25 cellular contexts compared by ENCODE assay signal in genomic region chr4:178080312-178080711, GRCh38.
"Had no signal": no experiment of that assay in that cellular context is flagged by ENCODE, and none has a peak within 500 bp of the region (broad histone marks: within the 10 kb centered on the region; RNA-seq: fewer than 3 reads in every experiment).

No MANE protein-coding gene starts in this region.

- H3K4me2 ChIP-seq: hepatocyte had no signal

- H3K4me1 ChIP-seq: gastroesophageal sphincter, heart left ventricle, pancreas, stomach, thyroid gland, vagina had no signal

- FAIRE-seq: kidney, pancreas had no signal

- ATAC-seq: esophagus mucosa; gastroesophageal sphincter; heart left ventricle; left lobe of liver; natural killer cell; pancreas; sciatic nerve; stimulated activated effector memory CD8-positive, alpha-beta T cell treated with anti-CD3 and anti-CD28 coated beads, Interleukin-12 subunit alpha, Interleukin-12 subunit beta, amount 100 ng/mL, for 72 hours had no signal

- H3K9me3 Mint-ChIP-seq: neural crest cell had no signal

- DNase-seq: dorsolateral prefrontal cortex; effector CD4-positive, alpha-beta T cell; foreskin fibroblast; heart left ventricle; kidney; natural killer cell; pancreas; stimulated activated CD4-positive, alpha-beta T cell treated with anti-CD3 and anti-CD28 coated beads, Interleukin-2, amount 100 ng/mL, for 24 hours; stimulated activated CD4-positive, alpha-beta T cell treated with anti-CD3 and anti-CD28 coated beads, Interleukin-4, amount 100 ng/mL, for 24 hours; stimulated activated naive CD4-positive, alpha-beta T cell treated with Interleukin-2 at 50 U/mL for 16 hours; stomach; thyroid gland; trophoblast cell had no signal

- H2AFZ ChIP-seq: hepatocyte had no signal

- H3K27me3 ChIP-seq: dorsolateral prefrontal cortex, gastroesophageal sphincter, heart left ventricle, hepatocyte, neutrophil, pancreas, stomach, thyroid gland, vagina had no signal

- H3K27me3 Mint-ChIP-seq: memory B cell had no signal

- H3K36me3 Mint-ChIP-seq: memory B cell; stimulated activated effector memory CD8-positive, alpha-beta T cell treated with anti-CD3 and anti-CD28 coated beads, Interleukin-12 subunit alpha, Interleukin-12 subunit beta, amount 100 ng/mL, for 72 hours had no signal

- H3K4me3 Mint-ChIP-seq: memory B cell; natural killer cell; neural crest cell; stimulated activated effector memory CD8-positive, alpha-beta T cell treated with anti-CD3 and anti-CD28 coated beads, Interleukin-12 subunit alpha, Interleukin-12 subunit beta, amount 100 ng/mL, for 72 hours had no signal

- H3K4me1 Mint-ChIP-seq: memory B cell; natural killer cell; neural crest cell; stimulated activated effector memory CD8-positive, alpha-beta T cell treated with anti-CD3 and anti-CD28 coated beads, Interleukin-12 subunit alpha, Interleukin-12 subunit beta, amount 100 ng/mL, for 72 hours had no signal

- H3K27ac Mint-ChIP-seq: memory B cell; natural killer cell; stimulated activated effector memory CD8-positive, alpha-beta T cell treated with anti-CD3 and anti-CD28 coated beads, Interleukin-12 subunit alpha, Interleukin-12 subunit beta, amount 100 ng/mL, for 72 hours had no signal

- H3K36me3 ChIP-seq: gastroesophageal sphincter, heart left ventricle, neutrophil, pancreas, stomach, thyroid gland, vagina had no signal

- H3K9me3 ChIP-seq: gastroesophageal sphincter, neutrophil, pancreas, stomach, thyroid gland, vagina had no signal

- H3K79me2 ChIP-seq: hepatocyte had no signal

- H3K27ac ChIP-seq: dorsolateral prefrontal cortex, epithelial cell of prostate, gastroesophageal sphincter, heart left ventricle, hepatocyte, neutrophil, pancreas, stomach, thyroid gland, vagina had no signal

- H3K4me3 ChIP-seq: dorsolateral prefrontal cortex, gastroesophageal sphincter, heart left ventricle, hepatocyte, lung, pancreas, stomach, thyroid gland, vagina had no signal
